Comparison of ENCODE assay signal across 1 cellular context in genomic region chr11:10550988-10551657, GRCh38.
TF ChIP-seq lines count a peak whose summit lies in the region.

No MANE protein-coding gene starts in this region.

TF ChIP-seq in SK-N-SH treated with all-trans-retinoic acid at 6 μM for 48 hours, 23 proteins besides CTCF, POLR2A, EP300 and RAD21:
- TF ChIP-seq POU6F1 (CRISPR knock-in tag; IDR thresholded peaks at IDR 0.05; ENCODE audit: borderline replicate concordance, low read depth) (no peak), ZC3H10 (CRISPR knock-in tag; IDR thresholded peaks at IDR 0.05) (no peak), ARNTL (CRISPR knock-in tag; IDR thresholded peaks at IDR 0.05; ENCODE audit: borderline replicate concordance, low read depth) (no peak), ZNF8 (CRISPR knock-in tag; IDR thresholded peaks at IDR 0.05) (no peak), PATZ1 (CRISPR knock-in tag; IDR thresholded peaks at IDR 0.05; ENCODE audit: borderline replicate concordance) (no peak), TOX (CRISPR knock-in tag; IDR thresholded peaks at IDR 0.05; ENCODE audit: borderline replicate concordance) (no peak), ZNF565 (CRISPR knock-in tag; conservative IDR thresholded peaks at IDR 0.05; ENCODE audit: low read depth) (no peak)
TF ChIP-seq in SK-N-SH treated with all-trans-retinoic acid at 6 μM for 48 hours: peak in this region for 0.
